Comparison of ENCODE assay signal across 2 cellular contexts in genomic region chr12:21523148-21523547, GRCh38.
A peak's percentile ranks its signal among the peaks of the same experiment; 100 is the strongest.
TF ChIP-seq lines count a peak whose summit lies in the region.

No MANE protein-coding gene starts in this region.

TF ChIP-seq in HepG2, 621 proteins besides CTCF, POLR2A, EP300 and RAD21:
- TF ChIP-seq MEIS1 (CRISPR knock-in tag; IDR thresholded peaks at IDR 0.05; ENCODE audit: borderline replicate concordance), result no peak
- TF ChIP-seq ELK4 (CRISPR knock-in tag; IDR thresholded peaks at IDR 0.05; ENCODE audit: borderline replicate concordance), result no peak
- peak; percentile 87; the same call in 1 of the 2 replicates for TF ChIP-seq ZNF564 (CRISPR knock-in tag; IDR thresholded peaks at IDR 0.05)
- TF ChIP-seq SAP130 (CRISPR knock-in tag; IDR thresholded peaks at IDR 0.05; ENCODE audit: low read depth), result 0 out of 2 replicates have a peak, but pooled peaks have one; percentile 19
- TF ChIP-seq ZNF747 (CRISPR knock-in tag; IDR thresholded peaks at IDR 0.05; ENCODE audit: borderline replicate concordance), result no peak
- TF ChIP-seq ZNF331 (CRISPR knock-in tag; IDR thresholded peaks at IDR 0.05), result 0 out of 2 replicates have a peak, but pooled peaks have one; percentile 22
- peak; percentile 89 for TF ChIP-seq ZNF644 (CRISPR knock-in tag; IDR thresholded peaks at IDR 0.05; ENCODE audit: low read depth)
- TF ChIP-seq, protein P1, sequence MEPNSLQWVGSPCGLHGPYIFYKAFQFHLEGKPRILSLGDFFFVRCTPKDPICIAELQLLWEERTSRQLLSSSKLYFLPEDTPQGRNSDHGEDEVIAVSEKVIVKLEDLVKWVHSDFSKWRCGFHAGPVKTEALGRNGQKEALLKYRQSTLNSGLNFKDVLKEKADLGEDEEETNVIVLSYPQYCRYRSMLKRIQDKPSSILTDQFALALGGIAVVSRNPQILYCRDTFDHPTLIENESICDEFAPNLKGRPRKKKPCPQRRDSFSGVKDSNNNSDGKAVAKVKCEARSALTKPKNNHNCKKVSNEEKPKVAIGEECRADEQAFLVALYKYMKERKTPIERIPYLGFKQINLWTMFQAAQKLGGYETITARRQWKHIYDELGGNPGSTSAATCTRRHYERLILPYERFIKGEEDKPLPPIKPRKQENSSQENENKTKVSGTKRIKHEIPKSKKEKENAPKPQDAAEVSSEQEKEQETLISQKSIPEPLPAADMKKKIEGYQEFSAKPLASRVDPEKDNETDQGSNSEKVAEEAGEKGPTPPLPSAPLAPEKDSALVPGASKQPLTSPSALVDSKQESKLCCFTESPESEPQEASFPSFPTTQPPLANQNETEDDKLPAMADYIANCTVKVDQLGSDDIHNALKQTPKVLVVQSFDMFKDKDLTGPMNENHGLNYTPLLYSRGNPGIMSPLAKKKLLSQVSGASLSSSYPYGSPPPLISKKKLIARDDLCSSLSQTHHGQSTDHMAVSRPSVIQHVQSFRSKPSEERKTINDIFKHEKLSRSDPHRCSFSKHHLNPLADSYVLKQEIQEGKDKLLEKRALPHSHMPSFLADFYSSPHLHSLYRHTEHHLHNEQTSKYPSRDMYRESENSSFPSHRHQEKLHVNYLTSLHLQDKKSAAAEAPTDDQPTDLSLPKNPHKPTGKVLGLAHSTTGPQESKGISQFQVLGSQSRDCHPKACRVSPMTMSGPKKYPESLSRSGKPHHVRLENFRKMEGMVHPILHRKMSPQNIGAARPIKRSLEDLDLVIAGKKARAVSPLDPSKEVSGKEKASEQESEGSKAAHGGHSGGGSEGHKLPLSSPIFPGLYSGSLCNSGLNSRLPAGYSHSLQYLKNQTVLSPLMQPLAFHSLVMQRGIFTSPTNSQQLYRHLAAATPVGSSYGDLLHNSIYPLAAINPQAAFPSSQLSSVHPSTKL (CRISPR knock-in tag; IDR thresholded peaks at IDR 0.05), result peak; percentile 58; the same call in 1 of the 2 replicates
- TF ChIP-seq GATAD2A (CRISPR knock-in tag; IDR thresholded peaks at IDR 0.05), result peak; percentile 55
- TF ChIP-seq CEBPB (IDR thresholded peaks at IDR 0.05; ENCODE audit: borderline replicate concordance, low read depth, low read length), result peak; percentile 14; the same call in 1 of the 2 replicates
- no peak for TF ChIP-seq ELF3 (CRISPR knock-in tag; IDR thresholded peaks at IDR 0.05)
- no peak for TF ChIP-seq ZNF512B (CRISPR knock-in tag; IDR thresholded peaks at IDR 0.05; ENCODE audit: borderline replicate concordance)
- no peak for TF ChIP-seq ZNF572 (CRISPR knock-in tag; IDR thresholded peaks at IDR 0.05)
- peak; percentile 83 for TF ChIP-seq HNF4A (CRISPR knock-in tag; IDR thresholded peaks at IDR 0.05)
- TF ChIP-seq NR2F6 (IDR thresholded peaks at IDR 0.05), result no peak
- no peak for TF ChIP-seq NR2F6 (CRISPR knock-in tag; IDR thresholded peaks at IDR 0.05)
- TF ChIP-seq CEBPG (CRISPR knock-in tag; IDR thresholded peaks at IDR 0.05), result 0 out of 2 replicates have a peak, but pooled peaks have one; percentile 34

TF ChIP-seq in liver, 16 proteins besides CTCF, POLR2A, EP300 and RAD21:
- TF ChIP-seq SP1 (IDR thresholded peaks at IDR 0.05) (peak; percentile 40), EGR1 (IDR thresholded peaks at IDR 0.05; ENCODE audit: low read depth in 2 of 2) (no peak), TAF1 (conservative IDR thresholded peaks at IDR 0.05) (no peak), HNF4A (conservative IDR thresholded peaks at IDR 0.05) (peak; percentile 65 to 86), FOXA1 (IDR thresholded peaks at IDR 0.05) (no peak), HNF4G (IDR thresholded peaks at IDR 0.05) (peak; percentile 57), RXRA (IDR thresholded peaks at IDR 0.05) (no peak), JUND (IDR thresholded peaks at IDR 0.05) (no peak), YY1 (IDR thresholded peaks at IDR 0.05) (no peak), NR2F2 (IDR thresholded peaks at IDR 0.05) (no peak), FOXA2 (IDR thresholded peaks at IDR 0.05) (no peak), GABPA (IDR thresholded peaks at IDR 0.05 in 1 of 2, conservative IDR thresholded peaks at IDR 0.05 in 1 of 2) (no peak)
- TF ChIP-seq, protein P2, sequence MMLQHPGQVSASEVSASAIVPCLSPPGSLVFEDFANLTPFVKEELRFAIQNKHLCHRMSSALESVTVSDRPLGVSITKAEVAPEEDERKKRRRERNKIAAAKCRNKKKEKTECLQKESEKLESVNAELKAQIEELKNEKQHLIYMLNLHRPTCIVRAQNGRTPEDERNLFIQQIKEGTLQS (IDR thresholded peaks at IDR 0.05), result no peak
- TF ChIP-seq, protein P3, sequence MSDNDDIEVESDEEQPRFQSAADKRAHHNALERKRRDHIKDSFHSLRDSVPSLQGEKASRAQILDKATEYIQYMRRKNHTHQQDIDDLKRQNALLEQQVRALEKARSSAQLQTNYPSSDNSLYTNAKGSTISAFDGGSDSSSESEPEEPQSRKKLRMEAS (IDR thresholded peaks at IDR 0.05), result no peak
- TF ChIP-seq, protein P4, sequence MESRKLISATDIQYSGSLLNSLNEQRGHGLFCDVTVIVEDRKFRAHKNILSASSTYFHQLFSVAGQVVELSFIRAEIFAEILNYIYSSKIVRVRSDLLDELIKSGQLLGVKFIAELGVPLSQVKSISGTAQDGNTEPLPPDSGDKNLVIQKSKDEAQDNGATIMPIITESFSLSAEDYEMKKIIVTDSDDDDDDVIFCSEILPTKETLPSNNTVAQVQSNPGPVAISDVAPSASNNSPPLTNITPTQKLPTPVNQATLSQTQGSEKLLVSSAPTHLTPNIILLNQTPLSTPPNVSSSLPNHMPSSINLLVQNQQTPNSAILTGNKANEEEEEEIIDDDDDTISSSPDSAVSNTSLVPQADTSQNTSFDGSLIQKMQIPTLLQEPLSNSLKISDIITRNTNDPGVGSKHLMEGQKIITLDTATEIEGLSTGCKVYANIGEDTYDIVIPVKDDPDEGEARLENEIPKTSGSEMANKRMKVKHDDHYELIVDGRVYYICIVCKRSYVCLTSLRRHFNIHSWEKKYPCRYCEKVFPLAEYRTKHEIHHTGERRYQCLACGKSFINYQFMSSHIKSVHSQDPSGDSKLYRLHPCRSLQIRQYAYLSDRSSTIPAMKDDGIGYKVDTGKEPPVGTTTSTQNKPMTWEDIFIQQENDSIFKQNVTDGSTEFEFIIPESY (IDR thresholded peaks at IDR 0.05), result peak; percentile 14
- TF ChIP-seq, protein P5, sequence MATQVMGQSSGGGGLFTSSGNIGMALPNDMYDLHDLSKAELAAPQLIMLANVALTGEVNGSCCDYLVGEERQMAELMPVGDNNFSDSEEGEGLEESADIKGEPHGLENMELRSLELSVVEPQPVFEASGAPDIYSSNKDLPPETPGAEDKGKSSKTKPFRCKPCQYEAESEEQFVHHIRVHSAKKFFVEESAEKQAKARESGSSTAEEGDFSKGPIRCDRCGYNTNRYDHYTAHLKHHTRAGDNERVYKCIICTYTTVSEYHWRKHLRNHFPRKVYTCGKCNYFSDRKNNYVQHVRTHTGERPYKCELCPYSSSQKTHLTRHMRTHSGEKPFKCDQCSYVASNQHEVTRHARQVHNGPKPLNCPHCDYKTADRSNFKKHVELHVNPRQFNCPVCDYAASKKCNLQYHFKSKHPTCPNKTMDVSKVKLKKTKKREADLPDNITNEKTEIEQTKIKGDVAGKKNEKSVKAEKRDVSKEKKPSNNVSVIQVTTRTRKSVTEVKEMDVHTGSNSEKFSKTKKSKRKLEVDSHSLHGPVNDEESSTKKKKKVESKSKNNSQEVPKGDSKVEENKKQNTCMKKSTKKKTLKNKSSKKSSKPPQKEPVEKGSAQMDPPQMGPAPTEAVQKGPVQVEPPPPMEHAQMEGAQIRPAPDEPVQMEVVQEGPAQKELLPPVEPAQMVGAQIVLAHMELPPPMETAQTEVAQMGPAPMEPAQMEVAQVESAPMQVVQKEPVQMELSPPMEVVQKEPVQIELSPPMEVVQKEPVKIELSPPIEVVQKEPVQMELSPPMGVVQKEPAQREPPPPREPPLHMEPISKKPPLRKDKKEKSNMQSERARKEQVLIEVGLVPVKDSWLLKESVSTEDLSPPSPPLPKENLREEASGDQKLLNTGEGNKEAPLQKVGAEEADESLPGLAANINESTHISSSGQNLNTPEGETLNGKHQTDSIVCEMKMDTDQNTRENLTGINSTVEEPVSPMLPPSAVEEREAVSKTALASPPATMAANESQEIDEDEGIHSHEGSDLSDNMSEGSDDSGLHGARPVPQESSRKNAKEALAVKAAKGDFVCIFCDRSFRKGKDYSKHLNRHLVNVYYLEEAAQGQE (IDR thresholded peaks at IDR 0.05), result no peak
